Comparison of ENCODE assay signal across 8 cellular contexts in the genomic region with DNA sequence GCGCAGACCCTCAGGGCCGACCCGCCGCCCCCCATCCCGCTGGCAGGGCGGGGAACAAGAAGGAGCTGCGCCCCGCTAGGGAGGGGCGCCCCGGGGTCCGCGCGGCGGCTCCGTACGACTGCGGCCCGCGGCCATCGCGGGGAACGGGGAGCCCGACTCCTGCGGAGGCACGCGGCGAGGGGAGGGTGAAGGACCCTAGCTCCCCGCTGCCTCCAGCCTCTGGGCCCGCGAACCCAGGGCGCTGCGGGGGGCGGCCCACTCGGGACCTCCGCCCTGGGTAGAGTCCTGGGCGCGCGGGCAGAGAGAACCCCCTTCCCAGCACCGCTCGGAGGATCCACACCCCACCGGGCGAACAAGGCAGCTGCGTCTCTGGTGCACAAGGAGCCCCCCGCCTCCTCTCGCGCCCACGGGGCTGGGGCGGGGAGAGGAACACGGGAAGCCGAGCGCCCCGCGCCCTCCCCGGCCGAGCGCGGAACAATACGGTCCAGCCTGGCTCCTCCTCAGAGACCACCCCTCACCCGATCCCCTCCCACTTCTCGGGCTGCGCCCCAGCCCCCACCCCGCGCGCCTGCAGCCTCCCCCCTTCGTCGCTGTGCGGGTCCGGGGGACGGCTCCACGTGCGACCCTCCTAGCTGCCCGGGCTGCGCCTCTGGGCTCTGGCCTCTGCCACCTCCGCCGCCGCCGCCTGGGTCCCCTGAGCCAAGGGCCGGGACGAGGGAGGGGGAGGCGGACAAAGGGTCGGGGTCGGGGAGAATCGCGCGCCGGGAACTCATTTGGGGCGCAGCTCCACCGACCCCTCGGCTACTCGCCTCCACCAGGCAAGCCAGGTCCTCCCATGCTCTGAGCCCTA. TPM values are rescaled to one million over a fixed set of nuclear protein-coding genes. Genes with fewer than 3 reads are reported as not detected.
A peak's percentile ranks its signal among the peaks of the same experiment; 100 is the strongest.
DNase-seq lines count a peak whose midpoint lies in the region; ATAC-seq and TF ChIP-seq lines count a peak whose summit lies in the region.

A gene with protein sequence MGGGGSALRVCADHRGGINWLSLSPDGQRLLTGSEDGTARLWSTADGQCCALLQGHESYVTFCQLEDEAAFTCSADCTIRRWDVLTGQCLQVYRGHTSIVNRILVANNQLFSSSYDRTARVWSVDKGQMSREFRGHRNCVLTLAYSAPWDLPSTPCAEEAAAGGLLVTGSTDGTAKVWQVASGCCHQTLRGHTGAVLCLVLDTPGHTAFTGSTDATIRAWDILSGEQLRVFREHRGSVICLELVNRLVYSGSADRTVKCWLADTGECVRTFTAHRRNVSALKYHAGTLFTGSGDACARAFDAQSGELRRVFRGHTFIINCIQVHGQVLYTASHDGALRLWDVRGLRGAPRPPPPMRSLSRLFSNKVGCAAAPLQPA (minus strand): TSS at position 484 of the 850 bp plus-strand sequence. CDS start 449 bp downstream, at position 35.

- POLR2A ChIA-PET in activated B cell treated with CpG ODN at 0.5 μM for 24 hours (lab: Charles Lee): no interaction called here

- peak within 1 kb of the TSS; percentile 92 for H3K4me3 ChIP-seq in GM23338
- H3K4me3 ChIP-seq in heart left ventricle: peak within 1 kb of the TSS; percentile 28 to 53 (median 48)

- no peak within 1 kb of the TSS for H3K27ac ChIP-seq in GM23338 (ENCODE audit: low read depth)
- peak within 1 kb of the TSS in 3 of 12 donors; percentile 24 to 63 (median 46) for H3K27ac ChIP-seq in heart left ventricle

- H3K36me3 ChIP-seq in GM23338 (ENCODE audit: insufficient read depth) (no peaks in the 10 kb centered on the region), heart left ventricle (no peaks in the 10 kb centered on the region)

- no peaks in the 10 kb centered on the region; the same call in 2 of the 3 replicates for H3K36me3 Mint-ChIP-seq in GM23338 (ENCODE audit: low read depth)
- H3K36me3 Mint-ChIP-seq in activated B cell treated with CpG ODN at 0.5 μM for 24 hours (ENCODE audit: low read depth): no peaks in the 10 kb centered on the region

- DNase-seq in GM23338 (ENCODE audit: low spot score) (peak; percentile 76), activated B cell treated with CpG ODN at 0.5 μM for 24 hours (no peak), heart left ventricle (no peak), retina (peak; percentile 83), OCI-M1 (lab: John Stamatoyannopoulos, UW) (no peak), ureter (ENCODE audit: low spot score) (no peak)
- DNase-seq in NK-92 treated with Interleukin-12 subunit alpha and Interleukin-12 subunit beta, amount 100 ng/mL, for 24 hours (lab: John Stamatoyannopoulos, UW): no peak
- no peak for DNase-seq in effector CD4-positive, alpha-beta T cell

- no peaks in the 10 kb centered on the region; the same call in 1 of the 2 replicates for H3K79me2 ChIP-seq in GM23338 (replicated peaks; ENCODE audit: insufficient read depth)

- H3K27me3 Mint-ChIP-seq in GM23338 (ENCODE audit: insufficient read depth, low read depth, poor library complexity) (peaks cover 27% of the 10 kb centered on the region), activated B cell treated with CpG ODN at 0.5 μM for 24 hours (peaks cover 43% of the 10 kb centered on the region)

- TF ChIP-seq CTCF in GM23338 (conservative IDR thresholded peaks at IDR 0.05; ENCODE audit: low read depth in 2 of 2) (no peak), activated B cell treated with CpG ODN at 0.5 μM for 24 hours (IDR thresholded peaks at IDR 0.05) (no peak), heart left ventricle (IDR thresholded peaks at IDR 0.05) (no peak)

- peaks cover 4% of the 10 kb centered on the region; the same call in 1 of the 2 replicates for H3F3A ChIP-seq in GM23338 (replicated peaks; ENCODE audit: low read depth)

- H3K27ac Mint-ChIP-seq in GM23338 (no peak within 1 kb of the TSS), activated B cell treated with CpG ODN at 0.5 μM for 24 hours (no peak within 1 kb of the TSS)

- TF ChIP-seq POLR2A in heart left ventricle (IDR thresholded peaks at IDR 0.05): no peak

- no peaks in the 10 kb centered on the region for H3K9me2 ChIP-seq in GM23338 (ENCODE audit: insufficient read depth)

- H3K4me3 Mint-ChIP-seq in GM23338: peak within 1 kb of the TSS; percentile 81
- H3K4me3 Mint-ChIP-seq in activated B cell treated with CpG ODN at 0.5 μM for 24 hours: peak within 1 kb of the TSS; percentile 80

- H3K4me2 ChIP-seq in GM23338: peak within 1 kb of the TSS; percentile 93

- H2AFZ ChIP-seq in GM23338: peak within 1 kb of the TSS; percentile 94

- H3K4me1 Mint-ChIP-seq in GM23338 (peaks cover 33% of the 10 kb centered on the region), activated B cell treated with CpG ODN at 0.5 μM for 24 hours (peaks cover 25% of the 10 kb centered on the region)

- intact Hi-C loops in activated B cell treated with CpG ODN at 0.5 μM for 24 hours (cut with micrococcal nuclease) (no loop called here), heart left ventricle (cut with DNase I) (no loop called here)

- ATAC-seq in GM23338 (peak; percentile 61), activated B cell treated with CpG ODN at 0.5 μM for 24 hours (ENCODE audit: low read depth) (no peak), heart left ventricle (peak in 1 of 4 donors; percentile 22)

- peaks cover 23% of the 10 kb centered on the region for H3K4me1 ChIP-seq in GM23338 (ENCODE audit: insufficient read depth)
- H3K4me1 ChIP-seq in heart left ventricle: peaks cover 0 to 25% (median 13%) of the 10 kb centered on the region in 12 donors

- H3K9me3 ChIP-seq in heart left ventricle: no peaks in the 10 kb centered on the region

- no peaks in the 10 kb centered on the region; the same call in none of the 2 replicates for H4K20me1 ChIP-seq in GM23338 (replicated peaks; ENCODE audit: insufficient read depth)

- H3K9me3 Mint-ChIP-seq in GM23338 (peaks cover 4% of the 10 kb centered on the region; the same call in 1 of the 3 replicates), activated B cell treated with CpG ODN at 0.5 μM for 24 hours (no peaks in the 10 kb centered on the region)

- 1% methylated on average over 24 to 90 of the region's 90 CpGs for WGBS in heart left ventricle, 4 donors

- peaks cover 34% of the 10 kb centered on the region for H3K27me3 ChIP-seq in GM23338 (ENCODE audit: insufficient read depth)
- peaks cover 18 to 57% (median 26%) of the 10 kb centered on the region in 9 donors for H3K27me3 ChIP-seq in heart left ventricle

- CTCF ChIA-PET in activated B cell treated with CpG ODN at 0.5 μM for 24 hours (lab: Charles Lee): no interaction called here

TF ChIP-seq in GM23338, 12 proteins besides CTCF, POLR2A, EP300 and RAD21:
- TF ChIP-seq, protein P1, sequence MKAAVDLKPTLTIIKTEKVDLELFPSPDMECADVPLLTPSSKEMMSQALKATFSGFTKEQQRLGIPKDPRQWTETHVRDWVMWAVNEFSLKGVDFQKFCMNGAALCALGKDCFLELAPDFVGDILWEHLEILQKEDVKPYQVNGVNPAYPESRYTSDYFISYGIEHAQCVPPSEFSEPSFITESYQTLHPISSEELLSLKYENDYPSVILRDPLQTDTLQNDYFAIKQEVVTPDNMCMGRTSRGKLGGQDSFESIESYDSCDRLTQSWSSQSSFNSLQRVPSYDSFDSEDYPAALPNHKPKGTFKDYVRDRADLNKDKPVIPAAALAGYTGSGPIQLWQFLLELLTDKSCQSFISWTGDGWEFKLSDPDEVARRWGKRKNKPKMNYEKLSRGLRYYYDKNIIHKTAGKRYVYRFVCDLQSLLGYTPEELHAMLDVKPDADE (IDR thresholded peaks at IDR 0.05): no peak
- TF ChIP-seq POLR2AphosphoS5 (IDR thresholded peaks at IDR 0.05; ENCODE audit: low read depth): peak; percentile 50

RNA-seq across cellular contexts. Expression of the gene that starts here (rescaled TPM):
- total RNA-seq in GM23338 (2014; rRNA removed; shearing (Covaris generic)): 29.0 and 59.1 TPM in 2 replicates
- 7.1 and 9.1 TPM in 2 replicates for polyA plus RNA-seq in GM23338 (2016; fragmentation: Nextera tagmentation; extraction: Ambion mirVana)
- 0.33 and 0.49 TPM in 2 replicates for total RNA-seq in activated B cell treated with CpG ODN at 0.5 μM for 24 hours
- total RNA-seq in heart left ventricle: 1 to 10 TPM in 2 of 9 donors, under 1 TPM in 4, not detected in 3; 0.37 to 1.7 (median 0.52) TPM
- not detected for polyA plus RNA-seq in heart left ventricle
- 4.3 TPM for total RNA-seq in ureter

Comparison
In these comparisons a context has a peak if more than half of its experiments do, and no peak if none do; other contexts are left out.
1. DNase-seq: peak in GM23338 (single experiment) and retina (single experiment); none in activated B cell treated with CpG ODN at 0.5 μM for 24 hours (single experiment), heart left ventricle (0 of 5), NK-92 treated with Interleukin-12 subunit alpha and Interleukin-12 subunit beta, amount 100 ng/mL, for 24 hours (single experiment), effector CD4-positive, alpha-beta T cell (single experiment), OCI-M1 (single experiment) and ureter (single experiment).